ENCODE assay signal across 9 cellular contexts in genomic region chr2:60515751-60516226, GRCh38. TPM values are rescaled to one million over a fixed set of nuclear protein-coding genes. Genes with fewer than 3 reads are reported as not detected.
DNase-seq lines count a peak whose midpoint lies in the region; ATAC-seq, FAIRE-seq and TF ChIP-seq lines count a peak whose summit lies in the region.
"Had no signal": no experiment of that assay in that cellular context is flagged by ENCODE, and none has a peak within 500 bp of the region (broad histone marks: within the 10 kb centered on the region; RNA-seq: fewer than 3 reads in every experiment).

No MANE protein-coding gene starts in this region.

- POLR2A ChIA-PET in HepG2 (lab: Yijun Ruan, JAX), result no interaction called here

- H3K27ac ChIP-seq in HepG2 (ENCODE audit: extremely low read length, insufficient read depth, low read length), result no peak overlapping the region

- CTCF ChIA-PET in HepG2 (lab: Yijun Ruan, JAX; ENCODE audit: low intra/inter-chr PET ratio, low total read pairs), result no interaction called here

- H3K27me3 Mint-ChIP-seq in CD14-positive monocyte (ENCODE audit: low read depth in 3 of 3), result no peaks in the 10 kb centered on the region
- no peaks in the 10 kb centered on the region for H3K27me3 Mint-ChIP-seq in naive B cell

- no peak overlapping the region for H3K4me2 ChIP-seq in HepG2 (ENCODE audit: low read depth, low read length)

- in situ Hi-C loops in HepG2 (cut with HindIII; ENCODE audit: extremely low pct_ligation_motif_present, low pct_unique_long_range_greater_than_20kb), result no loop called here

- H3K4me1 ChIP-seq in HepG2 (ENCODE audit: insufficient read depth, low read length), result no peaks in the 10 kb centered on the region

- peak; percentile 77 for ATAC-seq in HG03103 (IDR thresholded peaks at IDR 0.05; ENCODE audit: low read depth, unreplicated experiment)
- ATAC-seq in naive B cell (ENCODE audit: low read depth in 2 of 2), result peak; percentile 75 to 76
- ATAC-seq in Right ventricle myocardium inferior, result no peak
- ATAC-seq in HepG2, result no peak

- H3K27ac Mint-ChIP-seq in CD14-positive monocyte (peak overlapping the region; percentile 94 to 100 (median 99)), naive B cell (peak overlapping the region; percentile 88 to 96 (median 92))

- no peaks in the 10 kb centered on the region for H3K9me3 ChIP-seq in HepG2 (ENCODE audit: low read length)
- H3K9me3 ChIP-seq: heart right ventricle had no signal

- no peak for TF ChIP-seq POLR2A in HepG2 (IDR thresholded peaks at IDR 0.05; ENCODE audit: insufficient read depth in 1 of 2, low read depth in 2 of 2, low read length in 2 of 2)

- intact Hi-C loops in CD14-positive monocyte (cut with micrococcal nuclease) (loop anchor here (1.0 to 5.0 kb wide), 3 partner anchors 31 to 37 kb away; partner anchors contain the start of gene BCL11A (in 1 of the 2)), Right ventricle myocardium inferior (cut with DNase I) (no loop called here), HepG2 (cut with micrococcal nuclease; ENCODE audit: unreplicated experiment) (no loop called here)

- TF ChIP-seq EP300 in HepG2 (IDR thresholded peaks at IDR 0.05; ENCODE audit: low read depth in 2 of 2, low read length in 2 of 2), result no peak
- no peak for TF ChIP-seq EP300 in HepG2 (CRISPR knock-in tag; IDR thresholded peaks at IDR 0.05; ENCODE audit: borderline replicate concordance)

- no TSS peak for BruUV-seq in HepG2 (replicated peaks; lab: Mats Ljungman, UMichigan)

- H3K4me3 ChIP-seq in HepG2 (replicated peaks in 1 of 3; ENCODE audit: insufficient read depth in 1 of 3, low read depth in 2 of 3, low read length in 3 of 3), result no peak overlapping the region

- peaks cover 0 to 3% (median 0%) of the 10 kb centered on the region in 7 donors for H3K9me3 Mint-ChIP-seq in CD14-positive monocyte
- no peaks in the 10 kb centered on the region for H3K9me3 Mint-ChIP-seq in naive B cell

- peak; percentile 88 for DNase-seq in CD14-positive monocyte (ENCODE audit: low spot score)
- DNase-seq in GM19238 (ENCODE audit: insufficient read length, low spot score), result peak; percentile 41
- peak; percentile 13 for DNase-seq in SW480 (ENCODE audit: low spot score)
- DNase-seq in naive B cell, result peak; percentile 51
- no peak for DNase-seq in HuH-7.5 (ENCODE audit: low spot score)
- no peak for DNase-seq in Right ventricle myocardium inferior (ENCODE audit: missing footprints)
- DNase-seq in HepG2 (ENCODE audit: low spot score), result no peak
- DNase-seq: heart right ventricle had no signal

- H3K4me1 Mint-ChIP-seq in CD14-positive monocyte (peaks cover 56% of the 10 kb centered on the region), naive B cell (peaks cover 86 to 98% (median 92%) of the 10 kb centered on the region in 3 donors)

- 46% methylated on average over 6 of the region's 6 CpGs for WGBS in HepG2 (ENCODE audit: low lambda C conversion rate)

- no peak for TF ChIP-seq RAD21 in HepG2 (CRISPR knock-in tag; IDR thresholded peaks at IDR 0.05)

- H3K36me3 Mint-ChIP-seq in CD14-positive monocyte, result peaks cover 26 to 31% of the 10 kb centered on the region in 2 donors
- H3K36me3 Mint-ChIP-seq in naive B cell, result peaks cover 40 to 47% of the 10 kb centered on the region in 2 donors

- H3K36me3 ChIP-seq in HepG2 (replicated peaks in 1 of 2; ENCODE audit: control insufficient read depth in 1 of 2, insufficient read depth in 2 of 2, low read length in 2 of 2), result no peaks in the 10 kb centered on the region
- H3K36me3 ChIP-seq: heart right ventricle had no signal

- H3K79me2 ChIP-seq in HepG2 (ENCODE audit: insufficient read depth, low read length), result no peaks in the 10 kb centered on the region

- H3K9ac ChIP-seq in HepG2 (ENCODE audit: insufficient read depth, low read depth, low read length), result no peak overlapping the region

- no peaks in the 10 kb centered on the region for H4K20me1 ChIP-seq in HepG2 (ENCODE audit: insufficient read depth, low read length)

- H3K27me3 ChIP-seq in HepG2 (ENCODE audit: control insufficient read depth in 1 of 2, insufficient read depth in 2 of 2, low read length in 2 of 2), result peaks cover 0 to 17% of the 10 kb centered on the region in 2 experiments; a peak in 1 of 5 replicates
- H3K27me3 ChIP-seq: heart right ventricle had no signal

- H2AFZ ChIP-seq in HepG2 (ENCODE audit: low read length), result no peak overlapping the region

- FAIRE-seq in HepG2 (lab: Jason Lieb, UNC), result no peak

- peak; percentile 15 for TF ChIP-seq CTCF in CD14-positive monocyte (IDR thresholded peaks at IDR 0.05)
- no peak for TF ChIP-seq CTCF in HepG2 (CRISPR knock-in tag; IDR thresholded peaks at IDR 0.05)

- H3K4me3 Mint-ChIP-seq in CD14-positive monocyte (peak overlapping the region; percentile 78 to 83), naive B cell (peak overlapping the region; percentile 43 to 89 (median 64))

TF ChIP-seq in HepG2, 621 proteins besides CTCF, POLR2A, EP300 and RAD21 (continues in another document):
- TF ChIP-seq HDAC1 (CRISPR knock-in tag; IDR thresholded peaks at IDR 0.05), result no peak
- TF ChIP-seq SIX1 (CRISPR knock-in tag; IDR thresholded peaks at IDR 0.05; ENCODE audit: borderline replicate concordance), result no peak
- TF ChIP-seq ZFP90 (CRISPR knock-in tag; IDR thresholded peaks at IDR 0.05; ENCODE audit: borderline replicate concordance), result no peak
- no peak for TF ChIP-seq SIN3A (IDR thresholded peaks at IDR 0.05; ENCODE audit: borderline replicate concordance, low read depth, low read length)
- no peak for TF ChIP-seq CBX2 (IDR thresholded peaks at IDR 0.05; ENCODE audit: low read depth, low read length)
- TF ChIP-seq CBX2 (CRISPR knock-in tag; IDR thresholded peaks at IDR 0.05; ENCODE audit: low read depth), result no peak
- TF ChIP-seq KDM5B (CRISPR knock-in tag; IDR thresholded peaks at IDR 0.05; ENCODE audit: borderline replicate concordance), result no peak
- TF ChIP-seq ZUFSP (CRISPR knock-in tag; IDR thresholded peaks at IDR 0.05; ENCODE audit: borderline replicate concordance), result no peak
- TF ChIP-seq ZBTB2 (CRISPR knock-in tag; IDR thresholded peaks at IDR 0.05; ENCODE audit: low read depth), result no peak
- TF ChIP-seq DBP (CRISPR knock-in tag; IDR thresholded peaks at IDR 0.05; ENCODE audit: not compliant biosample characterization), result no peak
- TF ChIP-seq RFX5 (IDR thresholded peaks at IDR 0.05; ENCODE audit: low read depth, low read length), result no peak

RNA-seq across cellular contexts. Expression of gene BCL11A, which starts 37.7 kb away (rescaled TPM):
- 10 to 100 TPM in 1 of 2 donors, 1 to 10 TPM in 1; 8.7 to 11.1 TPM for polyA plus RNA-seq in CD14-positive monocyte
- polyA plus RNA-seq in naive B cell (ENCODE audit: low read depth in 6 of 6), result 100 to 1,000 TPM; 152 to 246 (median 192) TPM
- total RNA-seq in Right ventricle myocardium inferior, result 37.5 TPM
- not detected in 2 replicates for total RNA-seq in HepG2 (2016; rRNA removed; fragmentation: Illumina TruSeq; extraction: Trizol)
- total RNA-seq in HepG2 (2016; cell fraction: cytosol; rRNA removed; fragmentation: Illumina TruSeq; extraction: Trizol; ENCODE audit: low read depth), result not detected in 2 replicates
- total RNA-seq in HepG2 (2016; cell fraction: insoluble cytoplasmic fraction; rRNA removed; fragmentation: Illumina TruSeq; extraction: Trizol), result not detected in 2 replicates
- total RNA-seq in HepG2 (2016; cell fraction: membrane; rRNA removed; fragmentation: Illumina TruSeq; extraction: Trizol), result not detected in 2 replicates
- not detected in 2 replicates for total RNA-seq in HepG2 (2016; cell fraction: nucleus; rRNA removed; fragmentation: Illumina TruSeq; extraction: Trizol)
- polyA plus RNA-seq in HepG2 (2011; rRNA removed), result not detected in 2 replicates
- not detected in 2 replicates for polyA plus RNA-seq in HepG2 (2011; cell fraction: cytosol; rRNA removed)
- polyA plus RNA-seq in HepG2 (2011; cell fraction: nucleus; rRNA removed), result 0.05 TPM in 1 of 2 replicates, not detected in the other
- polyA plus RNA-seq in HepG2 (2012), result not detected in 2 replicates
- not detected in 2 replicates for polyA plus RNA-seq in HepG2 (2016; cell fraction: cytosol; fragmentation: Illumina TruSeq; extraction: Trizol; ENCODE audit: low read depth)
- not detected in 2 replicates for polyA plus RNA-seq in HepG2 (2016; cell fraction: insoluble cytoplasmic fraction; fragmentation: Illumina TruSeq; extraction: Trizol; ENCODE audit: low read depth)
- not detected in 2 replicates for polyA plus RNA-seq in HepG2 (2016; cell fraction: membrane; fragmentation: Illumina TruSeq; extraction: Trizol; ENCODE audit: low read depth)
- polyA plus RNA-seq in HepG2 (2016; cell fraction: nucleus; fragmentation: Illumina TruSeq; extraction: Trizol; ENCODE audit: insufficient read depth, low read depth), result not detected in 2 replicates
- polyA minus RNA-seq in HepG2 (2011; rRNA and poly(A)+ RNA removed; ENCODE audit: low replicate concordance), result 0.07 TPM in 1 of 2 replicates, not detected in the other
- polyA minus RNA-seq in HepG2 (2011; cell fraction: cytosol; rRNA and poly(A)+ RNA removed), result not detected in 2 replicates
- polyA minus RNA-seq in HepG2 (2011; cell fraction: nucleus; rRNA and poly(A)+ RNA removed), result not detected in 2 replicates

Comparison
In these comparisons a context has a peak if more than half of its experiments do, and no peak if none do; other contexts are left out.
1. DNase-seq: peak in CD14-positive monocyte (single experiment), GM19238 (single experiment), SW480 (single experiment) and naive B cell (single experiment); none in HuH-7.5 (single experiment), Right ventricle myocardium inferior (single experiment) and HepG2 (single experiment).
2. ATAC-seq: peak in HG03103 (single experiment) and naive B cell (2 of 2); none in Right ventricle myocardium inferior (single experiment) and HepG2 (single experiment).
3. RNA of gene BCL11A, which starts 37.7 kb away (polyA plus RNA-seq): 152 to 246 TPM in naive B cell; 8.7 to 11.1 TPM in CD14-positive monocyte and 0.05 TPM in HepG2; every median in the first group is over 10 times any median in the second.
4. intact Hi-C loops: an anchor here in CD14-positive monocyte (1.0 to 5.0 kb wide); none called in Right ventricle myocardium inferior and HepG2.